ENCODE assay signal across 9 cellular contexts in genomic region chr2:174326880-174327558, GRCh38. TPM values are rescaled to one million over a fixed set of nuclear protein-coding genes. Genes with fewer than 3 reads are reported as not detected.
A peak's percentile ranks its signal among the peaks of the same experiment; 100 is the strongest.
DNase-seq lines count a peak whose midpoint lies in the region; ATAC-seq and TF ChIP-seq lines count a peak whose summit lies in the region.
"Had no signal": no experiment of that assay in that cellular context is flagged by ENCODE, and none has a peak within 500 bp of the region (broad histone marks: within the 10 kb centered on the region; RNA-seq: fewer than 3 reads in every experiment).

No MANE protein-coding gene starts in this region.

- H3K9me3 ChIP-seq in suprapubic skin, result no peaks in the 10 kb centered on the region

- ATAC-seq in activated CD4-positive, alpha-beta T cell treated with anti-CD3 and anti-CD28 coated beads for 36 hours, result peak; percentile 22

- H3K27ac Mint-ChIP-seq in activated CD4-positive, alpha-beta T cell treated with anti-CD3 and anti-CD28 coated beads for 36 hours, result no peak overlapping the region
- H3K27ac Mint-ChIP-seq in activated naive CD4-positive, alpha-beta T cell treated with anti-CD3 and anti-CD28 coated beads, Interleukin-2, amount 50 U/mL, for 24 hours, result peak overlapping the region; percentile 51

- H3K36me3 Mint-ChIP-seq in activated CD4-positive, alpha-beta T cell treated with anti-CD3 and anti-CD28 coated beads for 36 hours (ENCODE audit: low read depth), result no peaks in the 10 kb centered on the region
- H3K36me3 Mint-ChIP-seq in activated naive CD4-positive, alpha-beta T cell treated with anti-CD3 and anti-CD28 coated beads, Interleukin-2, amount 50 U/mL, for 24 hours, result no peaks in the 10 kb centered on the region

- H3K4me3 ChIP-seq in suprapubic skin, result peak overlapping the region; percentile 57

- H3K4me3 Mint-ChIP-seq in activated CD4-positive, alpha-beta T cell treated with anti-CD3 and anti-CD28 coated beads for 36 hours, result peak overlapping the region; percentile 65
- peak overlapping the region; percentile 86 for H3K4me3 Mint-ChIP-seq in activated naive CD4-positive, alpha-beta T cell treated with anti-CD3 and anti-CD28 coated beads, Interleukin-2, amount 50 U/mL, for 24 hours

- no peaks in the 10 kb centered on the region for H3K9me3 Mint-ChIP-seq in activated CD4-positive, alpha-beta T cell treated with anti-CD3 and anti-CD28 coated beads for 36 hours (ENCODE audit: low read depth)
- H3K9me3 Mint-ChIP-seq in activated naive CD4-positive, alpha-beta T cell treated with anti-CD3 and anti-CD28 coated beads, Interleukin-2, amount 50 U/mL, for 24 hours, result peaks cover 10% of the 10 kb centered on the region

- H3K36me3 ChIP-seq in suprapubic skin, result no peaks in the 10 kb centered on the region

- peaks cover 27% of the 10 kb centered on the region for H3K4me1 Mint-ChIP-seq in activated CD4-positive, alpha-beta T cell treated with anti-CD3 and anti-CD28 coated beads for 36 hours
- peaks cover 33% of the 10 kb centered on the region for H3K4me1 Mint-ChIP-seq in activated naive CD4-positive, alpha-beta T cell treated with anti-CD3 and anti-CD28 coated beads, Interleukin-2, amount 50 U/mL, for 24 hours

- whole genome bisulfite sequencing in suprapubic skin, result 3% methylated on average over 27 of the region's 38 CpGs

- no peak for TF ChIP-seq POLR2A in suprapubic skin (IDR thresholded peaks at IDR 0.05)

- peak overlapping the region; percentile 64 for H3K27ac ChIP-seq in suprapubic skin

- intact Hi-C loops in activated CD4-positive, alpha-beta T cell treated with anti-CD3 and anti-CD28 coated beads for 36 hours (cut with DNase I, micrococcal nuclease), result loop anchor here in 1 of 2 experiments (2.0 kb wide), 1 partner anchor 78 kb away; the partner anchor contains the start of gene OLA1

- peaks cover 33% of the 10 kb centered on the region for H3K4me1 ChIP-seq in suprapubic skin

- TF ChIP-seq CTCF in suprapubic skin (IDR thresholded peaks at IDR 0.05), result no peak

- POLR2A ChIA-PET in activated CD4-positive, alpha-beta T cell treated with anti-CD3 and anti-CD28 coated beads for 36 hours (lab: Charles Lee), result no interaction called here

- CTCF ChIA-PET in activated CD4-positive, alpha-beta T cell treated with anti-CD3 and anti-CD28 coated beads for 36 hours (lab: Charles Lee), result interaction anchor here (0.6 to 3.8 kb wide), 4 partner anchors 10 to 217 kb away, joined by 3 to 29 read pairs (median 8); no protein-coding TSS in a partner anchor

- no peak for TF ChIP-seq EP300 in suprapubic skin (IDR thresholded peaks at IDR 0.05)

- peaks cover 78% of the 10 kb centered on the region for H3K27me3 Mint-ChIP-seq in activated CD4-positive, alpha-beta T cell treated with anti-CD3 and anti-CD28 coated beads for 36 hours
- H3K27me3 Mint-ChIP-seq in activated naive CD4-positive, alpha-beta T cell treated with anti-CD3 and anti-CD28 coated beads, Interleukin-2, amount 50 U/mL, for 24 hours, result peaks cover 73% of the 10 kb centered on the region

- peaks cover 72% of the 10 kb centered on the region for H3K27me3 ChIP-seq in suprapubic skin

- peak; percentile 38 for DNase-seq in activated CD4-positive, alpha-beta T cell treated with anti-CD3 and anti-CD28 coated beads for 36 hours
- no peak for DNase-seq in activated CD4-positive, alpha-beta T cell treated with anti-CD3 and anti-CD28 coated beads for 1 hour
- peak; percentile 23 for DNase-seq in iPS-NIHi11 (ENCODE audit: low spot score)
- peak in 1 of 2 donors; percentile 68 for DNase-seq in suprapubic skin (ENCODE audit: low spot score in 2 of 2)
- no peak for DNase-seq in superior temporal gyrus (ENCODE audit: extremely low spot score)
- no peak for DNase-seq in NCI-H446 treated with DMSO at 0.1 percent for 48 hours (lab: John Stamatoyannopoulos, UW)
- DNase-seq in COLO829 (ENCODE audit: low spot score), result no peak

RNA-seq across cellular contexts. Expression of gene SP9, which starts 7.7 kb away (rescaled TPM):
- not detected for total RNA-seq in activated CD4-positive, alpha-beta T cell treated with anti-CD3 and anti-CD28 coated beads for 36 hours
- total RNA-seq in suprapubic skin, result 1 to 10 TPM in 1 of 4 donors, under 1 TPM in 3; 0.23 to 1.8 (median 0.44) TPM
- total RNA-seq: pulmonary artery endothelial cell had no signal

Comparison
In these comparisons a context has a peak if more than half of its experiments do, and no peak if none do; other contexts are left out.
1. DNase-seq: peak in activated CD4-positive, alpha-beta T cell treated with anti-CD3 and anti-CD28 coated beads for 36 hours (single experiment) and iPS-NIHi11 (single experiment); none in activated CD4-positive, alpha-beta T cell treated with anti-CD3 and anti-CD28 coated beads for 1 hour (single experiment), superior temporal gyrus (single experiment), NCI-H446 treated with DMSO at 0.1 percent for 48 hours (single experiment) and COLO829 (single experiment).